In the genomic region with DNA sequence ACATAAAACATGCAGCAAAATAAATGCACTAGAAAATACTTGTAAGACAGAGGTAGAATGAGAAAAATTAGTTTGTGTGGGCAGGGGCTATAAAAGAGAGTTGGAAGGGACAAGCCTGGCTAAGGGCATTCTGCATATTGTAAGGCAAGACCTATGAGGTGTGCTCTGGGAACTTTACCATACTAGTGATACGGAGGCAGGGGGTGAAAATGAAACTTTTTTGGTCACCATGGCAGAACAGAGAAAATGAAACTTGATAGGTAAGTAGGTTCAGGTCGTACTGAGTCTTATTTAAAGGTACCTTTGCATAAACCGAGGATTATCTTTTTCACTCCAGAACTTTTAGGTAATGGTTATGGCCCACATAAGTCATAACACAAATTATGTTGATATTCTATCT, we compare ENCODE assay signal across 11 cellular contexts.
DNase-seq lines count a peak whose midpoint lies in the region; ATAC-seq and TF ChIP-seq lines count a peak whose summit lies in the region.
"Had no signal": no experiment of that assay in that cellular context is flagged by ENCODE, and none has a peak within 500 bp of the region (broad histone marks: within the 10 kb centered on the region; RNA-seq: fewer than 3 reads in every experiment).

No MANE protein-coding gene starts in this region.

- H3K36me3 ChIP-seq in KMS-11 (ENCODE audit: insufficient read depth) = no peaks in the 10 kb centered on the region
- H3K36me3 ChIP-seq in neural progenitor cell = peaks cover 25% of the 10 kb centered on the region

- no peak overlapping the region for H2AFZ ChIP-seq in KMS-11 (ENCODE audit: low read depth)
- no peak overlapping the region for H2AFZ ChIP-seq in neural progenitor cell (replicated peaks)

- no peaks in the 10 kb centered on the region for H3F3A ChIP-seq in neural progenitor cell (ENCODE audit: low read depth)

- H3K4me1 ChIP-seq in KMS-11 (ENCODE audit: low read depth, poor library complexity, severe bottlenecking) (peaks cover 36% of the 10 kb centered on the region), neural progenitor cell (no peaks in the 10 kb centered on the region)
- H3K4me1 ChIP-seq: BLaER1 treated with 17β-estradiol and CSF1 and Interleukin-3, amounts not matched to agents 10 nM and 100 nM; lower lobe of right lung had no signal

- H3K79me2 ChIP-seq in KMS-11 (ENCODE audit: insufficient read depth, low read depth) = no peaks in the 10 kb centered on the region
- H3K79me2 ChIP-seq in neural progenitor cell (ENCODE audit: low read depth) = no peaks in the 10 kb centered on the region

- H3K9me3 Mint-ChIP-seq in neural progenitor cell = no peaks in the 10 kb centered on the region

- no peaks in the 10 kb centered on the region for H3K4me1 Mint-ChIP-seq in neural progenitor cell

- H3K27me3 ChIP-seq in KMS-11 (ENCODE audit: insufficient read depth, low read depth) (no peaks in the 10 kb centered on the region), neural progenitor cell (no peaks in the 10 kb centered on the region)
- H3K27me3 ChIP-seq: BLaER1 treated with 17β-estradiol and CSF1 and Interleukin-3, amounts not matched to agents 10 nM and 100 nM had no signal

- H3K27me3 Mint-ChIP-seq in neural progenitor cell (ENCODE audit: insufficient read depth, low read depth) = no peaks in the 10 kb centered on the region

- DNase-seq in GM12864 (ENCODE audit: low read depth) (peak; percentile 26), HuH-7.5 (ENCODE audit: low spot score) (no peak), neural progenitor cell (ENCODE audit: low spot score) (no peak)
- DNase-seq in stimulated activated CD4-positive, alpha-beta T cell treated with anti-CD3 and anti-CD28 coated beads, Interleukin-15, amount 100 ng/mL, for 24 hours = no peak
- DNase-seq: dermis blood vessel endothelial cell, lower lobe of right lung had no signal

- ATAC-seq in GM19035 (IDR thresholded peaks at IDR 0.05; ENCODE audit: unreplicated experiment) (peak; percentile 90), HG02763 (IDR thresholded peaks at IDR 0.05; ENCODE audit: unreplicated experiment) (peak; percentile 78), HG03432 (IDR thresholded peaks at IDR 0.05; ENCODE audit: unreplicated experiment) (no peak)
- ATAC-seq: lower lobe of right lung had no signal

- no peaks in the 10 kb centered on the region for H4K20me1 ChIP-seq in KMS-11 (ENCODE audit: insufficient read depth)
- H4K20me1 ChIP-seq in neural progenitor cell (ENCODE audit: low read depth) = no peaks in the 10 kb centered on the region

- H3K4me3 ChIP-seq in GM12864 (ENCODE audit: low read depth, low read length) = no peak overlapping the region
- no peak overlapping the region for H3K4me3 ChIP-seq in KMS-11 (IDR thresholded peaks at IDR 0.05; ENCODE audit: insufficient read depth, low read depth, low read length)
- no peak overlapping the region for H3K4me3 ChIP-seq in neural progenitor cell
- H3K4me3 ChIP-seq: BLaER1 treated with 17β-estradiol and CSF1 and Interleukin-3, amounts not matched to agents 10 nM and 100 nM; lower lobe of right lung had no signal

- H3K4me3 Mint-ChIP-seq in neural progenitor cell = no peak overlapping the region

- H3K27ac Mint-ChIP-seq in neural progenitor cell = no peak overlapping the region

- H3K9ac ChIP-seq in KMS-11 = no peak overlapping the region
- no peak overlapping the region for H3K9ac ChIP-seq in neural progenitor cell
- H3K9ac ChIP-seq: BLaER1 treated with 17β-estradiol and CSF1 and Interleukin-3, amounts not matched to agents 10 nM and 100 nM had no signal

- TF ChIP-seq CTCF in GM12864 (IDR thresholded peaks at IDR 0.05; ENCODE audit: low read depth, low read length, missing control alignments) = no peak
- no peak for TF ChIP-seq CTCF in KMS-11 (conservative IDR thresholded peaks at IDR 0.05; ENCODE audit: low read depth, low read length)
- no peak for TF ChIP-seq CTCF in neural progenitor cell (IDR thresholded peaks at IDR 0.05)

- no peaks in the 10 kb centered on the region for H3K9me3 ChIP-seq in neural progenitor cell (ENCODE audit: low read depth)
- H3K9me3 ChIP-seq: BLaER1 treated with 17β-estradiol and CSF1 and Interleukin-3, amounts not matched to agents 10 nM and 100 nM; lower lobe of right lung had no signal

- peaks cover 26% of the 10 kb centered on the region for H3K36me3 Mint-ChIP-seq in neural progenitor cell

- H3K4me2 ChIP-seq in KMS-11 (peak overlapping the region; percentile 47), neural progenitor cell (no peak overlapping the region)
- H3K4me2 ChIP-seq: BLaER1 treated with 17β-estradiol and CSF1 and Interleukin-3, amounts not matched to agents 10 nM and 100 nM had no signal

- H3K27ac ChIP-seq in KMS-11 (peak overlapping the region; percentile 20; the same call in 1 of the 2 replicates), neural progenitor cell (no peak overlapping the region)
- H3K27ac ChIP-seq: BLaER1 treated with 17β-estradiol and CSF1 and Interleukin-3, amounts not matched to agents 10 nM and 100 nM; lower lobe of right lung had no signal
